Comparison of ENCODE assay signal across 7 cellular contexts in the genomic region with DNA sequence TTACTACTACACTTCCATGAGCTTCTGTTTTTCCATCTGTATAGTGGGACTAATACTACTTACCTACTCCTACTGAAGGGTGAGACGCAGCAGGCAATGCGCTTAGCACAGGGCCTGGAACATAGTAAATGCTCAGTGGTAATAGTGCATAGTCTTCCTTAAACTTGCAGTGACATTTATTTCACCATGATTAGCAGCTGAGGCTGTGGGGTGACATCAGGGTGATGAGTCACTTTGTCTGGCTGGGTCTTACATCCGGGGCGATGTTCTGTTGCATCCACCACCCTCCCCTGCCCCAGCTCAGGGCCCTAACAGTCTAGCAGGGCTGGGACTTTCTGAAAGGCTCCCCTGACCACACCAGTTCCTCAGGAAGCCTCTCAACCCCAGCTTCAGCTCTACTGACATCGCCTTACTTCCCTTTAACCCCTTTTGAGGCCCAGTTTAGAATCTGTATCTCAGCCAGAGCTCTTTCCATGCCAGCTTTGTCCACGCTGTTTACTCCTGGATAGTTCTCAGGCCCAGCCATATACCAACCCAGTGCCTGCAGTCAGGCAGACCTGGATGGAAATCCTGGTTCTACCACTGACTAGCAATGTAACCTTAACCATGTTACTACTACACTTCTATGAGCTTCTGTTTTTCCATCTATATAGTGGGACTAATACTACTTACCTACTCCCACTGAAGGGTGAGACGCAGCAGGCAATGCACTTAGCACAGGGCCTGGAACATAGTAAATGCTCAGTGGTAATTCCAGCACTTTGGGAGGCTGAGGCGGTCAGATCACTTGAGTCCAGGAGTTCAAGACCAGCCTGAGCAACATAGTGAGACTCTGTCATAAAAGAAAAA.
A peak's percentile ranks its signal among the peaks of the same experiment; 100 is the strongest.
DNase-seq lines count a peak whose midpoint lies in the region; ATAC-seq, FAIRE-seq and TF ChIP-seq lines count a peak whose summit lies in the region.

No MANE protein-coding gene starts in this region.

- FAIRE-seq in GM19239 (lab: Jason Lieb, UNC): peak; percentile 95

- H3K9me3 ChIP-seq in adipocyte (ENCODE audit: control insufficient read depth, low read length) (no peaks in the 10 kb centered on the region), uterus (no peaks in the 10 kb centered on the region)

- peak; percentile 62 for DNase-seq in GM19239 (ENCODE audit: insufficient read length, low spot score)
- DNase-seq in T follicular helper cell (ENCODE audit: low read depth): peak; percentile 75
- DNase-seq in adipocyte (ENCODE audit: low read depth): peak; percentile 60
- DNase-seq in left lobe of liver (ENCODE audit: low spot score): peak; percentile 60
- peak; percentile 64 to 67 for DNase-seq in stimulated activated CD8-positive, alpha-beta memory T cell treated with anti-CD3 and anti-CD28 coated beads, Interleukin-2, amount 100 ng/mL, for 48 hours (ENCODE audit: low read depth in 2 of 2)
- no peak for DNase-seq in uterus

- intact Hi-C loops in uterus (cut with DNase I; ENCODE audit: low total_unique reads): no loop called here

- ATAC-seq in HG03280 (IDR thresholded peaks at IDR 0.05; ENCODE audit: unreplicated experiment): peak; percentile 82
- ATAC-seq in left lobe of liver: peak; percentile 74

- H3K9ac ChIP-seq in adipocyte (ENCODE audit: low read length): peak overlapping the region; percentile 48

- H3K27me3 ChIP-seq in adipocyte (replicated peaks; ENCODE audit: control insufficient read depth, insufficient read depth, low read length): no peaks in the 10 kb centered on the region
- no peaks in the 10 kb centered on the region for H3K27me3 ChIP-seq in uterus

- peaks cover 38% of the 10 kb centered on the region for H3K4me1 ChIP-seq in adipocyte (ENCODE audit: control insufficient read depth, insufficient read depth, low read length)
- H3K4me1 ChIP-seq in uterus: no peaks in the 10 kb centered on the region

- no peak for TF ChIP-seq POLR2A in uterus (IDR thresholded peaks at IDR 0.05)

- H3K4me3 ChIP-seq in adipocyte (ENCODE audit: low read length) (no peak overlapping the region), uterus (no peak overlapping the region)

- no peak for TF ChIP-seq CTCF in uterus (IDR thresholded peaks at IDR 0.05)

- no peaks in the 10 kb centered on the region for H3K36me3 ChIP-seq in adipocyte (ENCODE audit: control insufficient read depth, insufficient read depth, low read length, severe bottlenecking)
- no peaks in the 10 kb centered on the region for H3K36me3 ChIP-seq in uterus

- no peak overlapping the region for H3K27ac ChIP-seq in uterus

Comparison
In these comparisons a context has a peak if more than half of its experiments do, and no peak if none do; other contexts are left out.
1. DNase-seq: peak in GM19239 (single experiment), T follicular helper cell (single experiment), adipocyte (single experiment), left lobe of liver (single experiment) and stimulated activated CD8-positive, alpha-beta memory T cell treated with anti-CD3 and anti-CD28 coated beads, Interleukin-2, amount 100 ng/mL, for 48 hours (2 of 2); none in uterus (0 of 2).